ENCODE assay signal across 21 cellular contexts in the genomic region with DNA sequence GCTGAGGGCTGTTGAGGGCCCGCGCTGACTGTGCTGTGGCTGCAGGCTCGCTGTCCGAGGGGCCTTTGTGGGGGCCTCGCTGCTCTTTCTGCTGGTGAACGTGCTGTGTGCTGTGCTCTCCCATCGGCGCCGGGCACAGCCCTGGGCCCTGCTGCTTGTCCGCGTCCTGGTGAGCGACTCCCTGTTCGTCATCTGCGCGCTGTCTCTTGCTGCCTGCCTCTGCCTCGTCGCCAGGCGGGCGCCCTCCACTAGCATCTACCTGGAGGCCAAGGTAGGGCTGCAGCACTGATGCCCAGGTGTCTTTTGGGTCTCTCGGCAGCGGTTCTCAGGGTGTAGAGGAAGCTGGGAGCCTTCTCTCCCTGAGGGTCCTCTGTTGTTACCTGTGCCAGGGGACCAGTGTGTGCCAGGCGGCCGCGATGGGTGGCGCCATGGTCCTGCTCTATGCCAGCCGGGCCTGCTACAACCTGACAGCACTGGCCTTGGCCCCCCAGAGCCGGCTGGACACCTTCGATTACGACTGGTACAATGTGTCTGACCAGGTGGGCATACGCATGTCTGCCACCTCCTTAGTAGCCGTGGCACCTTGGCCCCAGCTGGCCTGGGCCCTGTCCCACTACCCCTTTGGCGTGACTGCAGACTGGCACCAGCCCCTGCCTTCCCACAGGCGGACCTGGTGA. TPM values are rescaled to one million over a fixed set of nuclear protein-coding genes. Genes with fewer than 3 reads are reported as not detected.
"Had no signal": no experiment of that assay in that cellular context is flagged by ENCODE, and none has a peak within 500 bp of the region (broad histone marks: within the 10 kb centered on the region; RNA-seq: fewer than 3 reads in every experiment).

No MANE protein-coding gene starts in this region.

- DNase-seq: activated CD8-positive, alpha-beta memory T cell treated with anti-CD3 and anti-CD28 coated beads, Interleukin-2, amount 50 U/mL, for 48 hours; activated CD8-positive, alpha-beta T cell treated with anti-CD3 and anti-CD28 coated beads, Interleukin-2, amount 10 ng/mL, durations not matched to agents 7 days and 5 days; amygdala; brain microvascular endothelial cell; stimulated activated CD4-positive, alpha-beta T cell treated with anti-CD3 and anti-CD28 coated beads, Interleukin-15, amount 100 ng/mL, for 24 hours; stimulated activated CD4-positive, alpha-beta T cell treated with anti-CD3 and anti-CD28 coated beads, Interleukin-4, amount 100 ng/mL, for 24 hours; stimulated activated naive CD8-positive, alpha-beta T cell treated with anti-CD3 and anti-CD28 coated beads, Interleukin-15, amount 100 ng/mL, for 72 hours; T-helper 2 cell; testis had no signal

- H3K27ac Mint-ChIP-seq: activated CD8-positive, alpha-beta T cell treated with anti-CD3 and anti-CD28 coated beads, Interleukin-2, amount 10 ng/mL, durations not matched to agents 7 days and 5 days; activated naive CD8-positive, alpha-beta T cell; activated T-helper 17 cell treated with anti-CD3 and anti-CD28 coated beads, Interleukin-2, amount 50 U/mL, for 72 hours had no signal

- H3K9me3 Mint-ChIP-seq: activated T-helper 17 cell treated with anti-CD3 and anti-CD28 coated beads, Interleukin-2, amount 50 U/mL, for 72 hours; naive thymus-derived CD8-positive, alpha-beta T cell; stimulated activated naive CD8-positive, alpha-beta T cell treated with anti-CD3 and anti-CD28 coated beads, Interleukin-15, amount 100 ng/mL, for 72 hours had no signal

- ATAC-seq: activated CD8-positive, alpha-beta T cell treated with anti-CD3 and anti-CD28 coated beads, Interleukin-2, amount 10 ng/mL, durations not matched to agents 7 days and 5 days; activated T-helper 17 cell treated with anti-CD3 and anti-CD28 coated beads, Interleukin-2, amount 50 U/mL, for 72 hours; left colon; naive thymus-derived CD8-positive, alpha-beta T cell; pancreas; stimulated activated naive CD8-positive, alpha-beta T cell treated with anti-CD3 and anti-CD28 coated beads, Interleukin-15, amount 100 ng/mL, for 72 hours had no signal

- H3K36me3 Mint-ChIP-seq: activated naive CD8-positive, alpha-beta T cell; naive thymus-derived CD8-positive, alpha-beta T cell had no signal

RNA-seq across cellular contexts. Expression of gene KCNK4, which starts 3.3 kb away (rescaled TPM):
- total RNA-seq: activated CD8-positive, alpha-beta T cell treated with anti-CD3 and anti-CD28 coated beads, Interleukin-2, amount 10 ng/mL, durations not matched to agents 7 days and 5 days; activated T-helper 17 cell treated with anti-CD3 and anti-CD28 coated beads, Interleukin-2, amount 50 U/mL, for 72 hours; esophagus muscularis mucosa; fibroblast of villous mesenchyme; left colon; lung microvascular endothelial cell; mononuclear cell; naive thymus-derived CD8-positive, alpha-beta T cell; pancreas; renal cortical epithelial cell; skeletal muscle tissue; ureter had no signal

RNA-seq across cellular contexts. Expression of gene CATSPERZ, which starts 12.3 kb away (rescaled TPM):
- total RNA-seq: activated CD8-positive, alpha-beta T cell treated with anti-CD3 and anti-CD28 coated beads, Interleukin-2, amount 10 ng/mL, durations not matched to agents 7 days and 5 days; activated T-helper 17 cell treated with anti-CD3 and anti-CD28 coated beads, Interleukin-2, amount 50 U/mL, for 72 hours; fibroblast of villous mesenchyme; lung microvascular endothelial cell; mononuclear cell; naive thymus-derived CD8-positive, alpha-beta T cell; renal cortical epithelial cell; skeletal muscle tissue; ureter had no signal
